Comparison of ENCODE assay signal across 1 cellular context in the genomic region with DNA sequence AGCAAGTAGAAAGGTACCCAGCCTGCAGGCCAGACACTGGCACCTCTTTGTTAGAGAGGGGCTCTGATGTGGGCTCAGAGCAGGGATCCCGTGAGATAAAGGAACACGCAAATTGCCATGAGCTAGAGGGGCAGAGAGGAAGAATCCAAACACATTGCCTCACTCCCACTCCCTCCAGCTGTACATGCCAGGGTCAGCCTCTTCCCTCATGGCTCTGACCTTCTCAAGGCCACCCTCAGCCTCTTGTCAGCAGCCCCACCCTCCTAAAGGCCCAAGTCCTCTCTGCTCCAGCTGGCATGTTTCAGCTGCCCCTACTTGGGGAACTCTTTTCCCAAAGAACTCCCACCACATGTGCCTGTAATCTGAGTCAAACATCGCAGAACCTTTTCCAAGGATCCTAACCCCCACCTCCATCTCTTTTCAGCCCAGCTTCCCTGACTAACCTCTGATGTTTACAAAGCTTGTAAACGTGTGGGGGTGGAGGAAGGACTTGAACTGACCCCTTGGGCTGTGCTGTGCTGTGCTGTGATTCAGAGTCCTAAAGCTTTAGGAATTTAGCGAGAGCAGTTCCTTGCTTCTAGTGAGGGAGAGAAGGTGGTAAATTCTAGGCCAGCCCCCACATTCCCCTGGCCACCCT.
TF ChIP-seq lines count a peak whose summit lies in the region.

No MANE protein-coding gene starts in this region.

TF ChIP-seq in HepG2, 621 proteins besides CTCF, POLR2A, EP300 and RAD21 (continued from another document and continues in another):
- TF ChIP-seq, protein P1, sequence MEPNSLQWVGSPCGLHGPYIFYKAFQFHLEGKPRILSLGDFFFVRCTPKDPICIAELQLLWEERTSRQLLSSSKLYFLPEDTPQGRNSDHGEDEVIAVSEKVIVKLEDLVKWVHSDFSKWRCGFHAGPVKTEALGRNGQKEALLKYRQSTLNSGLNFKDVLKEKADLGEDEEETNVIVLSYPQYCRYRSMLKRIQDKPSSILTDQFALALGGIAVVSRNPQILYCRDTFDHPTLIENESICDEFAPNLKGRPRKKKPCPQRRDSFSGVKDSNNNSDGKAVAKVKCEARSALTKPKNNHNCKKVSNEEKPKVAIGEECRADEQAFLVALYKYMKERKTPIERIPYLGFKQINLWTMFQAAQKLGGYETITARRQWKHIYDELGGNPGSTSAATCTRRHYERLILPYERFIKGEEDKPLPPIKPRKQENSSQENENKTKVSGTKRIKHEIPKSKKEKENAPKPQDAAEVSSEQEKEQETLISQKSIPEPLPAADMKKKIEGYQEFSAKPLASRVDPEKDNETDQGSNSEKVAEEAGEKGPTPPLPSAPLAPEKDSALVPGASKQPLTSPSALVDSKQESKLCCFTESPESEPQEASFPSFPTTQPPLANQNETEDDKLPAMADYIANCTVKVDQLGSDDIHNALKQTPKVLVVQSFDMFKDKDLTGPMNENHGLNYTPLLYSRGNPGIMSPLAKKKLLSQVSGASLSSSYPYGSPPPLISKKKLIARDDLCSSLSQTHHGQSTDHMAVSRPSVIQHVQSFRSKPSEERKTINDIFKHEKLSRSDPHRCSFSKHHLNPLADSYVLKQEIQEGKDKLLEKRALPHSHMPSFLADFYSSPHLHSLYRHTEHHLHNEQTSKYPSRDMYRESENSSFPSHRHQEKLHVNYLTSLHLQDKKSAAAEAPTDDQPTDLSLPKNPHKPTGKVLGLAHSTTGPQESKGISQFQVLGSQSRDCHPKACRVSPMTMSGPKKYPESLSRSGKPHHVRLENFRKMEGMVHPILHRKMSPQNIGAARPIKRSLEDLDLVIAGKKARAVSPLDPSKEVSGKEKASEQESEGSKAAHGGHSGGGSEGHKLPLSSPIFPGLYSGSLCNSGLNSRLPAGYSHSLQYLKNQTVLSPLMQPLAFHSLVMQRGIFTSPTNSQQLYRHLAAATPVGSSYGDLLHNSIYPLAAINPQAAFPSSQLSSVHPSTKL (CRISPR knock-in tag; IDR thresholded peaks at IDR 0.05), result peak; percentile 83
- 0 out of 2 replicates have a peak, but pooled peaks have one; percentile 11 for TF ChIP-seq ZNF644 (CRISPR knock-in tag; IDR thresholded peaks at IDR 0.05; ENCODE audit: low read depth)
- no peak for TF ChIP-seq CHCHD3 (CRISPR knock-in tag; IDR thresholded peaks at IDR 0.05)
- no peak for TF ChIP-seq ZNF3 (CRISPR knock-in tag; IDR thresholded peaks at IDR 0.05)
- TF ChIP-seq, protein P2, sequence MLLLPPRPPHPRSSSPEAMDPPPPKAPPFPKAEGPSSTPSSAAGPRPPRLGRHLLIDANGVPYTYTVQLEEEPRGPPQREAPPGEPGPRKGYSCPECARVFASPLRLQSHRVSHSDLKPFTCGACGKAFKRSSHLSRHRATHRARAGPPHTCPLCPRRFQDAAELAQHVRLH (CRISPR knock-in tag; IDR thresholded peaks at IDR 0.05; ENCODE audit: borderline replicate concordance, low read depth), result 0 out of 2 replicates have a peak, but pooled peaks have one; percentile 18
- peak; percentile 75; the same call in 1 of the 2 replicates for TF ChIP-seq ZNF350 (CRISPR knock-in tag; IDR thresholded peaks at IDR 0.05; ENCODE audit: borderline replicate concordance, low read depth)
- TF ChIP-seq FOXJ3 (CRISPR knock-in tag; IDR thresholded peaks at IDR 0.05; ENCODE audit: borderline replicate concordance), result no peak
- TF ChIP-seq TBX3 (IDR thresholded peaks at IDR 0.05; ENCODE audit: borderline replicate concordance), result no peak
- no peak for TF ChIP-seq FLYWCH1 (CRISPR knock-in tag; IDR thresholded peaks at IDR 0.05)
- TF ChIP-seq GATAD2A (CRISPR knock-in tag; IDR thresholded peaks at IDR 0.05), result peak; percentile 85
- no peak for TF ChIP-seq TSC22D2 (CRISPR knock-in tag; IDR thresholded peaks at IDR 0.05; ENCODE audit: borderline replicate concordance)
- no peak for TF ChIP-seq ZZZ3 (CRISPR knock-in tag; IDR thresholded peaks at IDR 0.05; ENCODE audit: borderline replicate concordance)
- TF ChIP-seq MED1 (CRISPR knock-in tag; IDR thresholded peaks at IDR 0.05), result peak; percentile 43
- TF ChIP-seq ZNF572 (CRISPR knock-in tag; IDR thresholded peaks at IDR 0.05), result no peak
- TF ChIP-seq SALL1 (CRISPR knock-in tag; IDR thresholded peaks at IDR 0.05), result peak; percentile 67
- TF ChIP-seq, protein P3, sequence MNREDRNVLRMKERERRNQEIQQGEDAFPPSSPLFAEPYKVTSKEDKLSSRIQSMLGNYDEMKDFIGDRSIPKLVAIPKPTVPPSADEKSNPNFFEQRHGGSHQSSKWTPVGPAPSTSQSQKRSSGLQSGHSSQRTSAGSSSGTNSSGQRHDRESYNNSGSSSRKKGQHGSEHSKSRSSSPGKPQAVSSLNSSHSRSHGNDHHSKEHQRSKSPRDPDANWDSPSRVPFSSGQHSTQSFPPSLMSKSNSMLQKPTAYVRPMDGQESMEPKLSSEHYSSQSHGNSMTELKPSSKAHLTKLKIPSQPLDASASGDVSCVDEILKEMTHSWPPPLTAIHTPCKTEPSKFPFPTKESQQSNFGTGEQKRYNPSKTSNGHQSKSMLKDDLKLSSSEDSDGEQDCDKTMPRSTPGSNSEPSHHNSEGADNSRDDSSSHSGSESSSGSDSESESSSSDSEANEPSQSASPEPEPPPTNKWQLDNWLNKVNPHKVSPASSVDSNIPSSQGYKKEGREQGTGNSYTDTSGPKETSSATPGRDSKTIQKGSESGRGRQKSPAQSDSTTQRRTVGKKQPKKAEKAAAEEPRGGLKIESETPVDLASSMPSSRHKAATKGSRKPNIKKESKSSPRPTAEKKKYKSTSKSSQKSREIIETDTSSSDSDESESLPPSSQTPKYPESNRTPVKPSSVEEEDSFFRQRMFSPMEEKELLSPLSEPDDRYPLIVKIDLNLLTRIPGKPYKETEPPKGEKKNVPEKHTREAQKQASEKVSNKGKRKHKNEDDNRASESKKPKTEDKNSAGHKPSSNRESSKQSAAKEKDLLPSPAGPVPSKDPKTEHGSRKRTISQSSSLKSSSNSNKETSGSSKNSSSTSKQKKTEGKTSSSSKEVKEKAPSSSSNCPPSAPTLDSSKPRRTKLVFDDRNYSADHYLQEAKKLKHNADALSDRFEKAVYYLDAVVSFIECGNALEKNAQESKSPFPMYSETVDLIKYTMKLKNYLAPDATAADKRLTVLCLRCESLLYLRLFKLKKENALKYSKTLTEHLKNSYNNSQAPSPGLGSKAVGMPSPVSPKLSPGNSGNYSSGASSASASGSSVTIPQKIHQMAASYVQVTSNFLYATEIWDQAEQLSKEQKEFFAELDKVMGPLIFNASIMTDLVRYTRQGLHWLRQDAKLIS (CRISPR knock-in tag; IDR thresholded peaks at IDR 0.05), result no peak
- TF ChIP-seq, protein P4, sequence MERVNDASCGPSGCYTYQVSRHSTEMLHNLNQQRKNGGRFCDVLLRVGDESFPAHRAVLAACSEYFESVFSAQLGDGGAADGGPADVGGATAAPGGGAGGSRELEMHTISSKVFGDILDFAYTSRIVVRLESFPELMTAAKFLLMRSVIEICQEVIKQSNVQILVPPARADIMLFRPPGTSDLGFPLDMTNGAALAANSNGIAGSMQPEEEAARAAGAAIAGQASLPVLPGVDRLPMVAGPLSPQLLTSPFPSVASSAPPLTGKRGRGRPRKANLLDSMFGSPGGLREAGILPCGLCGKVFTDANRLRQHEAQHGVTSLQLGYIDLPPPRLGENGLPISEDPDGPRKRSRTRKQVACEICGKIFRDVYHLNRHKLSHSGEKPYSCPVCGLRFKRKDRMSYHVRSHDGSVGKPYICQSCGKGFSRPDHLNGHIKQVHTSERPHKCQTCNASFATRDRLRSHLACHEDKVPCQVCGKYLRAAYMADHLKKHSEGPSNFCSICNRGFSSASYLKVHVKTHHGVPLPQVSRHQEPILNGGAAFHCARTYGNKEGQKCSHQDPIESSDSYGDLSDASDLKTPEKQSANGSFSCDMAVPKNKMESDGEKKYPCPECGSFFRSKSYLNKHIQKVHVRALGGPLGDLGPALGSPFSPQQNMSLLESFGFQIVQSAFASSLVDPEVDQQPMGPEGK (CRISPR knock-in tag; IDR thresholded peaks at IDR 0.05), result peak; percentile 55
- TF ChIP-seq BORCS8-MEF2B (CRISPR knock-in tag; IDR thresholded peaks at IDR 0.05), result no peak
- no peak for TF ChIP-seq CHD2 (IDR thresholded peaks at IDR 0.05; ENCODE audit: low read depth, low read length)
- TF ChIP-seq XBP1 (CRISPR knock-in tag; IDR thresholded peaks at IDR 0.05), result no peak
- TF ChIP-seq, protein P5, sequence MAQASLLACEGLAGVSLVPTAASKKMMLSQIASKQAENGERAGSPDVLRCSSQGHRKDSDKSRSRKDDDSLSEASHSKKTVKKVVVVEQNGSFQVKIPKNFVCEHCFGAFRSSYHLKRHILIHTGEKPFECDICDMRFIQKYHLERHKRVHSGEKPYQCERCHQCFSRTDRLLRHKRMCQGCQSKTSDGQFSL (CRISPR knock-in tag; IDR thresholded peaks at IDR 0.05), result no peak
- no peak for TF ChIP-seq TCF7L2 (IDR thresholded peaks at IDR 0.05; ENCODE audit: low read depth, low read length)
- TF ChIP-seq, protein P6, sequence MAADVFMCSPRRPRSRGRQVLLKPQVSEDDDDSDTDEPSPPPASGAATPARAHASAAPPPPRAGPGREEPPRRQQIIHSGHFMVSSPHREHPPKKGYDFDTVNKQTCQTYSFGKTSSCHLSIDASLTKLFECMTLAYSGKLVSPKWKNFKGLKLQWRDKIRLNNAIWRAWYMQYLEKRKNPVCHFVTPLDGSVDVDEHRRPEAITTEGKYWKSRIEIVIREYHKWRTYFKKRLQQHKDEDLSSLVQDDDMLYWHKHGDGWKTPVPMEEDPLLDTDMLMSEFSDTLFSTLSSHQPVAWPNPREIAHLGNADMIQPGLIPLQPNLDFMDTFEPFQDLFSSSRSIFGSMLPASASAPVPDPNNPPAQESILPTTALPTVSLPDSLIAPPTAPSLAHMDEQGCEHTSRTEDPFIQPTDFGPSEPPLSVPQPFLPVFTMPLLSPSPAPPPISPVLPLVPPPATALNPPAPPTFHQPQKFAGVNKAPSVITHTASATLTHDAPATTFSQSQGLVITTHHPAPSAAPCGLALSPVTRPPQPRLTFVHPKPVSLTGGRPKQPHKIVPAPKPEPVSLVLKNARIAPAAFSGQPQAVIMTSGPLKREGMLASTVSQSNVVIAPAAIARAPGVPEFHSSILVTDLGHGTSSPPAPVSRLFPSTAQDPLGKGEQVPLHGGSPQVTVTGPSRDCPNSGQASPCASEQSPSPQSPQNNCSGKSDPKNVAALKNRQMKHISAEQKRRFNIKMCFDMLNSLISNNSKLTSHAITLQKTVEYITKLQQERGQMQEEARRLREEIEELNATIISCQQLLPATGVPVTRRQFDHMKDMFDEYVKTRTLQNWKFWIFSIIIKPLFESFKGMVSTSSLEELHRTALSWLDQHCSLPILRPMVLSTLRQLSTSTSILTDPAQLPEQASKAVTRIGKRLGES (CRISPR knock-in tag; IDR thresholded peaks at IDR 0.05; ENCODE audit: borderline replicate concordance), result peak; percentile 58; the same call in 1 of the 2 replicates
- TF ChIP-seq, protein P7, sequence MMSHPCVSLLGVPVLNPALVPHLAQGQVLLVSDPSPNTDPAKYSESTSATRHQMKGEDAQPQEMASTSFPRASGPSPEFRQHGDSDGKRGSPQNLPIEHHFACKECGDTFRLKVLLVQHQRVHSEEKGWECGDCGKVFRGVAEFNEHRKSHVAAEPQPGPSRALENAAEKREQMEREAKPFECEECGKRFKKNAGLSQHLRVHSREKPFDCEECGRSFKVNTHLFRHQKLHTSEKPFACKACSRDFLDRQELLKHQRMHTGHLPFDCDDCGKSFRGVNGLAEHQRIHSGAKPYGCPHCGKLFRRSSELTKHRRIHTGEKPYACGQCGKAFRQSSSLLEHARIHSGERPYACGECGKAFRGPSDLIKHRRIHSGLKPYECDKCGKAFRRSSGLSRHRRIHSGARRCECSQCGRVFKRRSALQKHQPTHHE (CRISPR knock-in tag; IDR thresholded peaks at IDR 0.05; ENCODE audit: borderline replicate concordance), result no peak
- no peak for TF ChIP-seq SOX13 (IDR thresholded peaks at IDR 0.05)
- TF ChIP-seq SOX13 (CRISPR knock-in tag; conservative IDR thresholded peaks at IDR 0.05 in 1 of 2, IDR thresholded peaks at IDR 0.05 in 1 of 2), result peak in 1 of 2 experiments; percentile 21; a peak in 1 of 4 replicates
- TF ChIP-seq DNMT3B (CRISPR knock-in tag; conservative IDR thresholded peaks at IDR 0.05), result no peak
- no peak for TF ChIP-seq JDP2 (CRISPR knock-in tag; IDR thresholded peaks at IDR 0.05; ENCODE audit: borderline replicate concordance)
- TF ChIP-seq TEAD2 (CRISPR knock-in tag; IDR thresholded peaks at IDR 0.05), result no peak
- TF ChIP-seq GTF2F1 (IDR thresholded peaks at IDR 0.05; ENCODE audit: low read length), result no peak
- TF ChIP-seq MTF1 (CRISPR knock-in tag; IDR thresholded peaks at IDR 0.05), result no peak
- TF ChIP-seq GZF1 (CRISPR knock-in tag; IDR thresholded peaks at IDR 0.05), result no peak
- no peak for TF ChIP-seq HMGA1 (CRISPR knock-in tag; conservative IDR thresholded peaks at IDR 0.05)
- no peak for TF ChIP-seq YEATS4 (CRISPR knock-in tag; IDR thresholded peaks at IDR 0.05; ENCODE audit: borderline replicate concordance)
- TF ChIP-seq, protein P8, sequence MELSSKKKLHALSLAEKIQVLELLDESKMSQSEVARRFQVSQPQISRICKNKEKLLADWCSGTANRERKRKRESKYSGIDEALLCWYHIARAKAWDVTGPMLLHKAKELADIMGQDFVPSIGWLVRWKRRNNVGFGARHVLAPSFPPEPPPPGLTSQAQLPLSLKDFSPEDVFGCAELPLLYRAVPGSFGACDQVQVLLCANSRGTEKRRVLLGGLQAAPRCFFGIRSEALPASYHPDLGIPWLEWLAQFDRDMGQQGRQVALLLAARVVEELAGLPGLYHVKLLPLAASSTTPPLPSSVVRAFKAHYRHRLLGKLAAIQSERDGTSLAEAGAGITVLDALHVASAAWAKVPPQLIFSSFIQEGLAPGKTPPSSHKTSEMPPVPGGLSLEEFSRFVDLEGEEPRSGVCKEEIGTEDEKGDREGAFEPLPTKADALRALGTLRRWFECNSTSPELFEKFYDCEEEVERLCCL (CRISPR knock-in tag; IDR thresholded peaks at IDR 0.05; ENCODE audit: borderline replicate concordance), result no peak
- peak; percentile 53; the same call in 1 of the 2 replicates for TF ChIP-seq YEATS2 (CRISPR knock-in tag; IDR thresholded peaks at IDR 0.05; ENCODE audit: borderline replicate concordance)
- no peak for TF ChIP-seq ZSCAN30 (CRISPR knock-in tag; IDR thresholded peaks at IDR 0.05)
- 0 out of 2 replicates have a peak, but pooled peaks have one; percentile 36 for TF ChIP-seq ZNF788 (CRISPR knock-in tag; IDR thresholded peaks at IDR 0.05; ENCODE audit: borderline replicate concordance)
